11 cellular contexts compared by ENCODE assay signal in the genomic region with DNA sequence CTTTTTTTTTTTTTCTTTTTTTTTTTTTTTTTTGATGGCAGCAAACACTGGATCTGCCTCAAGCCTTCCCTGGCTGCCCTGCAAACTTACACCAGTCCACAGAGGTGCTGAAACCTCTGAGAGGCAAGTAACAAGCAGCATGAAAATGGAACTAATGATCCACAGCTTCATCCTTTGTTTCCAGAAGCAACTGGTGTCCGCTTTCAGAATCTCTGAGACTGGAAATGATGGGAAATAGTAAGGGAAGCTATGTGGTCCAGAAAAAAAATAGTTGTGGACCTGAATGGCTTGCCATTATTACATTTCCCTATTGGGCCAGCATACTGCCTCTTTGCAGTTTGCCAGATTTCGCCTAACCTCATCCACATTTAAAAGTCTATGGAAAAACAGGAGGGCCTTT.
A peak's percentile ranks its signal among the peaks of the same experiment; 100 is the strongest.
DNase-seq lines count a peak whose midpoint lies in the region; ATAC-seq and FAIRE-seq lines count a peak whose summit lies in the region.
"Had no signal": no experiment of that assay in that cellular context is flagged by ENCODE, and none has a peak within 500 bp of the region (broad histone marks: within the 10 kb centered on the region; RNA-seq: fewer than 3 reads in every experiment).

No MANE protein-coding gene starts in this region.

- no peak overlapping the region for H3K27ac ChIP-seq in iPS-20b (ENCODE audit: low read length)

- H3K36me3 ChIP-seq in iPS-20b (ENCODE audit: insufficient read depth, low read depth, low read length): no peaks in the 10 kb centered on the region

- peak overlapping the region; percentile 72 for H3K27ac Mint-ChIP-seq in activated naive CD8-positive, alpha-beta T cell treated with anti-CD3 and anti-CD28 coated beads for 36 hours
- no peak overlapping the region for H3K27ac Mint-ChIP-seq in activated CD4-positive, alpha-beta T cell treated with anti-CD3 and anti-CD28 coated beads for 36 hours

- H3K9ac ChIP-seq in iPS-20b (ENCODE audit: low read depth, low read length): no peak overlapping the region

- H3K4me1 ChIP-seq in iPS-20b (ENCODE audit: insufficient read depth, low read length): peaks cover 26% of the 10 kb centered on the region

- no peak for FAIRE-seq in GM19239 (lab: Jason Lieb, UNC)

- H3K9me3 ChIP-seq in iPS-20b (ENCODE audit: insufficient read depth, low read depth, low read length): no peaks in the 10 kb centered on the region

- H3K27me3 ChIP-seq in iPS-20b (ENCODE audit: insufficient read depth, low read length): peaks cover 41% of the 10 kb centered on the region

- peaks cover 4% of the 10 kb centered on the region for H3K9me3 Mint-ChIP-seq in activated naive CD8-positive, alpha-beta T cell treated with anti-CD3 and anti-CD28 coated beads for 36 hours
- no peaks in the 10 kb centered on the region for H3K9me3 Mint-ChIP-seq in activated CD4-positive, alpha-beta T cell treated with anti-CD3 and anti-CD28 coated beads for 36 hours (ENCODE audit: low read depth)

- peak overlapping the region; percentile 19; the same call in 1 of the 2 replicates for H3K4me3 ChIP-seq in iPS-20b (ENCODE audit: low read length)
- H3K4me3 ChIP-seq in skeletal muscle cell (ENCODE audit: low read depth, low read length): peak overlapping the region; percentile 30

- CTCF ChIA-PET in activated CD4-positive, alpha-beta T cell treated with anti-CD3 and anti-CD28 coated beads for 36 hours (lab: Charles Lee): interaction anchor here (0.8 to 1.9 kb wide), 2 partner anchors 9 to 15 kb away, joined by 3 to 5 read pairs; no protein-coding TSS in a partner anchor

- intact Hi-C loops in activated CD4-positive, alpha-beta T cell treated with anti-CD3 and anti-CD28 coated beads for 36 hours (cut with DNase I, micrococcal nuclease): loop anchor here in 1 of 2 experiments (10.0 kb wide), 1 partner anchor 616 kb away; no protein-coding TSS in a partner anchor

- ATAC-seq in GM21717 (IDR thresholded peaks at IDR 0.05; ENCODE audit: unreplicated experiment) (no peak), GM21360 (IDR thresholded peaks at IDR 0.05; ENCODE audit: unreplicated experiment) (no peak)
- ATAC-seq in activated CD4-positive, alpha-beta T cell treated with anti-CD3 and anti-CD28 coated beads for 36 hours: no peak

- peaks cover 83% of the 10 kb centered on the region for H3K27me3 Mint-ChIP-seq in activated naive CD8-positive, alpha-beta T cell treated with anti-CD3 and anti-CD28 coated beads for 36 hours
- H3K27me3 Mint-ChIP-seq in activated CD4-positive, alpha-beta T cell treated with anti-CD3 and anti-CD28 coated beads for 36 hours: peaks cover 48% of the 10 kb centered on the region

- H3K4me1 Mint-ChIP-seq in activated naive CD8-positive, alpha-beta T cell treated with anti-CD3 and anti-CD28 coated beads for 36 hours: peaks cover 44% of the 10 kb centered on the region
- H3K4me1 Mint-ChIP-seq in activated CD4-positive, alpha-beta T cell treated with anti-CD3 and anti-CD28 coated beads for 36 hours: peaks cover 45% of the 10 kb centered on the region

- H3K4me3 Mint-ChIP-seq in activated naive CD8-positive, alpha-beta T cell treated with anti-CD3 and anti-CD28 coated beads for 36 hours: no peak overlapping the region
- H3K4me3 Mint-ChIP-seq in activated CD4-positive, alpha-beta T cell treated with anti-CD3 and anti-CD28 coated beads for 36 hours: no peak overlapping the region

- DNase-seq in ELF-1 (ENCODE audit: low read depth, low spot score) (peak; percentile 9), skeletal muscle cell (ENCODE audit: low read depth) (no peak), GM19239 (ENCODE audit: insufficient read length, low spot score) (no peak)
- no peak for DNase-seq in activated naive CD8-positive, alpha-beta T cell treated with anti-CD3 and anti-CD28 coated beads for 36 hours
- DNase-seq in activated CD4-positive, alpha-beta T cell treated with anti-CD3 and anti-CD28 coated beads for 36 hours: no peak
- DNase-seq: activated CD8-positive, alpha-beta memory T cell treated with anti-CD3 and anti-CD28 coated beads, Interleukin-2, amount 50 U/mL, for 48 hours; NCI-H2081 treated with DMSO at 0.1 percent for 48 hours; stimulated activated CD4-positive, alpha-beta T cell treated with anti-CD3 and anti-CD28 coated beads, Interleukin-12 subunit alpha, Interleukin-12 subunit beta, amount 100 ng/mL, for 4 hours had no signal

- POLR2A ChIA-PET in activated CD4-positive, alpha-beta T cell treated with anti-CD3 and anti-CD28 coated beads for 36 hours (lab: Charles Lee): interaction anchor here (0.6 kb wide), 1 partner anchor 19 kb away, joined by 6 read pairs; no protein-coding TSS in a partner anchor

- H3K36me3 Mint-ChIP-seq in activated naive CD8-positive, alpha-beta T cell treated with anti-CD3 and anti-CD28 coated beads for 36 hours: peaks cover 9% of the 10 kb centered on the region
- H3K36me3 Mint-ChIP-seq in activated CD4-positive, alpha-beta T cell treated with anti-CD3 and anti-CD28 coated beads for 36 hours (ENCODE audit: low read depth): no peaks in the 10 kb centered on the region
